Comparison of ENCODE assay signal across 15 cellular contexts in the genomic region with DNA sequence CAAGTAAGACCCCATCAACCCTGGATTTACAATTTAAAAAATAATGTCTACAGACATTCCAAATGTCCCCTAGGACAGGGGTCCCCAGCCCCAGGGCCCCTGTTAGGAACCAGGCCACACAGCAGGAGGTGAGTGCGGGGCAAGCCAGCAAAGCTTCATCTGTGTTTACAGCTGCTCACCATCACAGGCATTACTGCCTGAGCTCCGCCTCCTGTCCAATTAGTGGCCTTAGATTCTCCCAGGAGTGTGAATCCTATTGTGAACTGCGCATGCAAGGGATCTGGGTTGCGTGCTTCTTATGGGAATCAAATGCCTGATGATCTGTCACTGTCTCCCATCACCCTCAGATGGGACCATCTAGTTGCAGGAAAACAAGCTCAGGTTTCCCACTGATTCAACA.
DNase-seq lines count a peak whose midpoint lies in the region; ATAC-seq and TF ChIP-seq lines count a peak whose summit lies in the region.
"Had no signal": no experiment of that assay in that cellular context is flagged by ENCODE, and none has a peak within 500 bp of the region (broad histone marks: within the 10 kb centered on the region; RNA-seq: fewer than 3 reads in every experiment).

No MANE protein-coding gene starts in this region.

- H3K4me1 ChIP-seq in testis, result no peaks in the 10 kb centered on the region
- H3K4me1 ChIP-seq in naive thymus-derived CD4-positive, alpha-beta T cell (ENCODE audit: control insufficient read depth in 2 of 2, insufficient read depth in 2 of 2, low read length in 2 of 2), result no peaks in the 10 kb centered on the region
- H3K4me1 ChIP-seq: BLaER1 treated with 17β-estradiol and CSF1 and Interleukin-3, amounts not matched to agents 10 nM and 100 nM had no signal

- ATAC-seq in HG03439 (IDR thresholded peaks at IDR 0.05; ENCODE audit: unreplicated experiment), result no peak
- ATAC-seq in naive thymus-derived CD4-positive, alpha-beta T cell, result no peak
- ATAC-seq: GM23338 had no signal

- DNase-seq in NCI-H146 (lab: John Stamatoyannopoulos, UW) (peak; percentile 23), NCI-H146 treated with DMSO at 0.1 percent for 48 hours (lab: John Stamatoyannopoulos, UW; ENCODE audit: unreplicated experiment) (no peak), NCI-H82 (lab: John Stamatoyannopoulos, UW) (peak; percentile 83), left kidney (ENCODE audit: low read depth, low spot score) (peak; percentile 12), testis (peak; percentile 56)
- DNase-seq in effector CD8-positive, alpha-beta T cell (lab: John Stamatoyannopoulos, UW), result no peak
- no peak for DNase-seq in naive thymus-derived CD4-positive, alpha-beta T cell
- DNase-seq: 8988T; AML-193; CD4-positive, CD25-positive, alpha-beta regulatory T cell; DMS53; H7 had no signal

- CTCF ChIA-PET in naive thymus-derived CD4-positive, alpha-beta T cell (lab: Charles Lee), result no interaction called here

- H3K4me3 Mint-ChIP-seq in naive thymus-derived CD4-positive, alpha-beta T cell, result no peak overlapping the region
- H3K4me3 Mint-ChIP-seq: CD4-positive, CD25-positive, alpha-beta regulatory T cell; GM23338 had no signal

- no peaks in the 10 kb centered on the region for H3K36me3 Mint-ChIP-seq in naive thymus-derived CD4-positive, alpha-beta T cell
- H3K36me3 Mint-ChIP-seq: CD4-positive, CD25-positive, alpha-beta regulatory T cell had no signal

- no peaks in the 10 kb centered on the region for H3K9me3 ChIP-seq in testis
- H3K9me3 ChIP-seq in naive thymus-derived CD4-positive, alpha-beta T cell (ENCODE audit: control insufficient read depth in 2 of 3, low read length in 3 of 3), result no peaks in the 10 kb centered on the region

- no peaks in the 10 kb centered on the region for H3K4me1 Mint-ChIP-seq in naive thymus-derived CD4-positive, alpha-beta T cell
- H3K4me1 Mint-ChIP-seq: CD4-positive, CD25-positive, alpha-beta regulatory T cell; GM23338 had no signal

- peaks cover 0 to 23% (median 12%) of the 10 kb centered on the region in 5 donors for H3K27me3 Mint-ChIP-seq in naive thymus-derived CD4-positive, alpha-beta T cell

- no peaks in the 10 kb centered on the region for H3K36me3 ChIP-seq in testis (ENCODE audit: low read depth, missing control alignments)
- H3K36me3 ChIP-seq in naive thymus-derived CD4-positive, alpha-beta T cell (ENCODE audit: control insufficient read depth in 2 of 3, insufficient read depth in 3 of 3, low read length in 3 of 3), result no peaks in the 10 kb centered on the region
- H3K36me3 ChIP-seq: BLaER1 treated with 17β-estradiol and CSF1 and Interleukin-3, amounts not matched to agents 10 nM and 100 nM had no signal

- no peak overlapping the region for H3K4me3 ChIP-seq in testis
- H3K4me3 ChIP-seq in naive thymus-derived CD4-positive, alpha-beta T cell (ENCODE audit: low read length), result no peak overlapping the region
- H3K4me3 ChIP-seq: BLaER1 treated with 17β-estradiol and CSF1 and Interleukin-3, amounts not matched to agents 10 nM and 100 nM; GM23338 had no signal

- peak overlapping the region; percentile 45 to 50 for H3K27ac ChIP-seq in testis
- H3K27ac ChIP-seq in naive thymus-derived CD4-positive, alpha-beta T cell (ENCODE audit: low read depth, low read length), result no peak overlapping the region
- H3K27ac ChIP-seq: BLaER1 treated with 17β-estradiol and CSF1 and Interleukin-3, amounts not matched to agents 10 nM and 100 nM had no signal

- intact Hi-C loops in testis (cut with DNase I; ENCODE audit: low total_unique reads), result no loop called here
- intact Hi-C loops in naive thymus-derived CD4-positive, alpha-beta T cell (cut with micrococcal nuclease), result no loop called here

- POLR2A ChIA-PET in naive thymus-derived CD4-positive, alpha-beta T cell (lab: Charles Lee), result no interaction called here

- TF ChIP-seq POLR2A in testis (IDR thresholded peaks at IDR 0.05), result no peak

- TF ChIP-seq CTCF in testis (IDR thresholded peaks at IDR 0.05), result no peak

- no peak overlapping the region for H3K27ac Mint-ChIP-seq in naive thymus-derived CD4-positive, alpha-beta T cell
- H3K27ac Mint-ChIP-seq: CD4-positive, CD25-positive, alpha-beta regulatory T cell; GM23338 had no signal

- WGBS in testis, 2 donors, result 71 to 83% methylated on average over 4 of the region's 4 CpGs

- no peaks in the 10 kb centered on the region for H3K27me3 ChIP-seq in testis
- no peaks in the 10 kb centered on the region for H3K27me3 ChIP-seq in naive thymus-derived CD4-positive, alpha-beta T cell (ENCODE audit: control insufficient read depth in 2 of 2, insufficient read depth in 2 of 2, low read length in 2 of 2)
- H3K27me3 ChIP-seq: BLaER1 treated with 17β-estradiol and CSF1 and Interleukin-3, amounts not matched to agents 10 nM and 100 nM had no signal

- peaks cover 0 to 3% (median 0%) of the 10 kb centered on the region in 11 donors for H3K9me3 Mint-ChIP-seq in naive thymus-derived CD4-positive, alpha-beta T cell

Comparison
In these comparisons a context has a peak if more than half of its experiments do, and no peak if none do; other contexts are left out.
1. DNase-seq: peak in NCI-H146 (single experiment), NCI-H82 (single experiment), left kidney (single experiment) and testis (single experiment); none in NCI-H146 treated with DMSO at 0.1 percent for 48 hours (single experiment), effector CD8-positive, alpha-beta T cell (single experiment) and naive thymus-derived CD4-positive, alpha-beta T cell (0 of 9).